In the genomic region with DNA sequence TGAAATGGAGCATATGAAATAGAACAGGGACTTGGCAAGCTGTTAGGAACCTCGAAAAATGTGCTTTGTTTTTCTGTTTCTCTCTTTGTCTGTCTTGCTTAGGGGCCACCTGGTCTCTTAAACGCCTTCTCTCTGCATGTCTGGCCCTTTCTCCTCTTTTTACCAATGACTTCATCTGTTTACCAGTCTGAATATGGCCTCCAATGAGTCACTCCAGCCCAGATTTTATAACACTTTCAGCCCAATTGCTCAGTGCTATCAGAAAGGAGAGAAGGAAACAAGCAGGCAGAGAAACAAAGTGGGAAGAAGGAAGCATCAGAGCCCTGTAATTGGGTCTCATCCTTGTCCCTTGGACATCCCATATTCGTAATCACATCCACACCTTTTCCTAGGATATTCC, we compare ENCODE assay signal across 1 cellular context.
TF ChIP-seq lines count a peak whose summit lies in the region.

No MANE protein-coding gene starts in this region.

TF ChIP-seq in HepG2, 621 proteins besides CTCF, POLR2A, EP300 and RAD21 (continued from another document):
- TF ChIP-seq, protein P1, sequence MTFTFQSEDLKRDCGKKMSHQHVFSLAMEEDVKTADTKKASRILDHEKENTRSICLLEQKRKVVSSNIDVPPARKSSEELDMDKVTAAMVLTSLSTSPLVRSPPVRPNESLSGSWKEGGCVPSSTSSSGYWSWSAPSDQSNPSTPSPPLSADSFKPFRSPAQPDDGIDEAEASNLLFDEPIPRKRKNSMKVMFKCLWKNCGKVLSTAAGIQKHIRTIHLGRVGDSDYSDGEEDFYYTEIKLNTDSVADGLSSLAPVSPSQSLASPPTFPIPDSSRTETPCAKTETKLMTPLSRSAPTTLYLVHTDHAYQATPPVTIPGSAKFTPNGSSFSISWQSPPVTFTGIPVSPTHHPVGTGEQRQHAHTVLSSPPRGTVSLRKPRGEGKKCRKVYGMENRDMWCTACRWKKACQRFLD (CRISPR knock-in tag; IDR thresholded peaks at IDR 0.05; ENCODE audit: borderline replicate concordance) = no peak
- no peak for TF ChIP-seq ZNF567 (CRISPR knock-in tag; IDR thresholded peaks at IDR 0.05; ENCODE audit: borderline replicate concordance)
- TF ChIP-seq ZBTB7A (CRISPR knock-in tag; IDR thresholded peaks at IDR 0.05) = no peak
